In the genomic region with DNA sequence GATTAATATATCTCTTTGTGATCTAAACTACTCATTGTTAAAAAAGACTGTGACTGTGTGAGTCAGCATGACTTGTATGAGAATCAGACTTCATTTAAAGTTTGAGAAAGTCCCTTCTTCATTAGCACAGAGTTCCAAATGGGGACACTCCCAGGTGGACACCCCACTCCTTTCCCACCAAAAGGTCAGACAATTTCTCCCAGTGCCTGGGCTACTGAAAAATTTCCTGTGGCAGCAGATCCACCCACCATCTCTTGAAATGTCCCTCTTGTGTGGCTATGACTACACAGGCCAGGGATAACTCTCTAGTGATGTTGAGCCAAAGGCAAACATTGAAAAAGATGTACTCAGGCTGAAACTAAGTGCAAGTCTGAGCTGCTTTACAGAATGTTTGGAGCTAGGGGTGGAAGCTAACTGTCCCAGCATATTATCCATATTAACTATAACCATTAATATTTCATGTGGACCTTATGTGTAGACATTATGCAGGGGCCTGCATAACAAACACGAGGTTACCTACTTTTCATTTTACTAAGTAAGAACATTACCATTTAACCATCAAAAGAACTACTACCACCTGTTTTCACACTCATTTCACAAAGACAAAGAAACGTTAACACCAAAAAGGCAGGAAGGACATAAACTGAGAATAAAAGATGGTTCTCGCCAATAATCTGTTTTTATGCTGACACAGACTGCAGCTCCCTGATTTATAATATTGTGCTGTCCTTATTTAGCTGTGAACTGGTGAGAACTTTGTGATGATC, we compare ENCODE assay signal across 1 cellular context.
TF ChIP-seq lines count a peak whose summit lies in the region.

No MANE protein-coding gene starts in this region.

TF ChIP-seq in SK-N-SH, 30 proteins besides CTCF, POLR2A, EP300 and RAD21:
- TF ChIP-seq GABPA (IDR thresholded peaks at IDR 0.05; ENCODE audit: low read depth) (no peak), RXRA (IDR thresholded peaks at IDR 0.05; ENCODE audit: borderline replicate concordance, low read depth) (no peak), FOXJ3 (CRISPR knock-in tag; IDR thresholded peaks at IDR 0.05) (no peak), YY1 (IDR thresholded peaks at IDR 0.05; ENCODE audit: low read depth) (no peak), MXI1 (IDR thresholded peaks at IDR 0.05; ENCODE audit: low read depth, low read length) (no peak), ZBTB33 (IDR thresholded peaks at IDR 0.05; ENCODE audit: borderline replicate concordance, low read depth) (no peak), FOSL2 (IDR thresholded peaks at IDR 0.05; ENCODE audit: borderline replicate concordance, low read depth) (no peak), SIN3A (IDR thresholded peaks at IDR 0.05; ENCODE audit: borderline replicate concordance, low read depth, low read length) (no peak), TEAD4 (IDR thresholded peaks at IDR 0.05; ENCODE audit: borderline replicate concordance, insufficient read depth) (no peak), FOXM1 (IDR thresholded peaks at IDR 0.05; ENCODE audit: low read depth) (no peak), EZH2phosphoT487 (IDR thresholded peaks at IDR 0.05; ENCODE audit: borderline replicate concordance, low read depth) (no peak), CHD2 (IDR thresholded peaks at IDR 0.05; ENCODE audit: low read length, partially characterized antibody) (no peak), GATA2 (CRISPR knock-in tag; IDR thresholded peaks at IDR 0.05) (no peak), ELF1 (IDR thresholded peaks at IDR 0.05) (no peak), RCOR1 (IDR thresholded peaks at IDR 0.05; ENCODE audit: low read length) (no peak), NFIC (IDR thresholded peaks at IDR 0.05; ENCODE audit: borderline replicate concordance) (no peak), TAF1 (IDR thresholded peaks at IDR 0.05; ENCODE audit: borderline replicate concordance, low read depth, low read length) (no peak), JUND (IDR thresholded peaks at IDR 0.05) (no peak)
- TF ChIP-seq, protein P1, sequence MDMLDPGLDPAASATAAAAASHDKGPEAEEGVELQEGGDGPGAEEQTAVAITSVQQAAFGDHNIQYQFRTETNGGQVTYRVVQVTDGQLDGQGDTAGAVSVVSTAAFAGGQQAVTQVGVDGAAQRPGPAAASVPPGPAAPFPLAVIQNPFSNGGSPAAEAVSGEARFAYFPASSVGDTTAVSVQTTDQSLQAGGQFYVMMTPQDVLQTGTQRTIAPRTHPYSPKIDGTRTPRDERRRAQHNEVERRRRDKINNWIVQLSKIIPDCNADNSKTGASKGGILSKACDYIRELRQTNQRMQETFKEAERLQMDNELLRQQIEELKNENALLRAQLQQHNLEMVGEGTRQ (IDR thresholded peaks at IDR 0.05; ENCODE audit: borderline replicate concordance, low read depth, low read length) = no peak
